Comparison of ENCODE assay signal across 8 cellular contexts in genomic region chr6:156686429-156686939, GRCh38.
DNase-seq lines count a peak whose midpoint lies in the region; ATAC-seq and TF ChIP-seq lines count a peak whose summit lies in the region.

No MANE protein-coding gene starts in this region.

- H3K27ac ChIP-seq in C4-2B (peak overlapping the region; percentile 93), left lung (peak overlapping the region; percentile 96 to 99)

- peaks cover 50% of the 10 kb centered on the region for H3K4me1 Mint-ChIP-seq in stimulated activated memory B cell treated with anti-CD40 and anti-IgM and Interleukin-4, amounts not matched to agents 10 μg/mL and 1 μg/mL and 100 μg/mL, for 72 hours

- intact Hi-C loops in left lung (cut with DNase I), result loop anchor here in 1 of 2 donors (5.0 kb wide), 1 partner anchor 91 kb away; the partner anchor contains the start of gene ARID1B

- DNase-seq in NCI-H128 (lab: John Stamatoyannopoulos, UW; ENCODE audit: unreplicated experiment), result peak; percentile 67
- DNase-seq in T-helper 2 cell, result peak in 3 of 5 experiments; percentile 11 to 64 (median 28)
- peak; percentile 52 to 60 for DNase-seq in dermis microvascular lymphatic vessel endothelial cell (ENCODE audit: low read depth in 2 of 2)
- DNase-seq in left lung, result no peak

- peak overlapping the region; percentile 46 to 60 for H3K4me3 ChIP-seq in left lung

- H3K4me3 Mint-ChIP-seq in stimulated activated memory B cell treated with anti-CD40 and anti-IgM and Interleukin-4, amounts not matched to agents 10 μg/mL and 1 μg/mL and 100 μg/mL, for 72 hours, result peak overlapping the region; percentile 86

- no peaks in the 10 kb centered on the region for H3K36me3 Mint-ChIP-seq in stimulated activated memory B cell treated with anti-CD40 and anti-IgM and Interleukin-4, amounts not matched to agents 10 μg/mL and 1 μg/mL and 100 μg/mL, for 72 hours

- H3K27ac Mint-ChIP-seq in stimulated activated memory B cell treated with anti-CD40 and anti-IgM and Interleukin-4, amounts not matched to agents 10 μg/mL and 1 μg/mL and 100 μg/mL, for 72 hours, result peak overlapping the region; percentile 91

- H3K27me3 Mint-ChIP-seq in stimulated activated memory B cell treated with anti-CD40 and anti-IgM and Interleukin-4, amounts not matched to agents 10 μg/mL and 1 μg/mL and 100 μg/mL, for 72 hours, result no peaks in the 10 kb centered on the region

- H3K4me1 ChIP-seq in left lung, result peaks cover 0 to 9% of the 10 kb centered on the region in 2 donors

- H3K36me3 ChIP-seq in left lung, result no peaks in the 10 kb centered on the region

- TF ChIP-seq CTCF in C4-2B (conservative IDR thresholded peaks at IDR 0.05) (peak; percentile 43), left lung (IDR thresholded peaks at IDR 0.05) (no peak)

- H3K9me3 ChIP-seq in left lung, result no peaks in the 10 kb centered on the region

- H3K9me3 Mint-ChIP-seq in stimulated activated memory B cell treated with anti-CD40 and anti-IgM and Interleukin-4, amounts not matched to agents 10 μg/mL and 1 μg/mL and 100 μg/mL, for 72 hours, result no peaks in the 10 kb centered on the region

- no peaks in the 10 kb centered on the region for H3K27me3 ChIP-seq in left lung

- peak; percentile 18 for ATAC-seq in GM19351 (IDR thresholded peaks at IDR 0.05; ENCODE audit: unreplicated experiment)
- peak; percentile 60 for ATAC-seq in left lung
- ATAC-seq in stimulated activated memory B cell treated with anti-CD40 and anti-IgM and Interleukin-4, amounts not matched to agents 10 μg/mL and 1 μg/mL and 100 μg/mL, for 72 hours, result peak; percentile 37
- no peak for ATAC-seq in HG03039 (IDR thresholded peaks at IDR 0.05; ENCODE audit: unreplicated experiment)

Comparison
In these comparisons a context has a peak if more than half of its experiments do, and no peak if none do; other contexts are left out.
1. DNase-seq: peak in NCI-H128 (single experiment), T-helper 2 cell (3 of 5) and dermis microvascular lymphatic vessel endothelial cell (2 of 2); none in left lung (0 of 2).